10 cellular contexts compared by ENCODE assay signal in genomic region chr10:46019541-46020343, GRCh38. TPM values are rescaled to one million over a fixed set of nuclear protein-coding genes. Genes with fewer than 3 reads are reported as not detected.
A peak's percentile ranks its signal among the peaks of the same experiment; 100 is the strongest.
DNase-seq lines count a peak whose midpoint lies in the region; ATAC-seq and TF ChIP-seq lines count a peak whose summit lies in the region.
"Had no signal": no experiment of that assay in that cellular context is flagged by ENCODE, and none has a peak within 500 bp of the region (broad histone marks: within the 10 kb centered on the region; RNA-seq: fewer than 3 reads in every experiment).

No MANE protein-coding gene starts in this region.

- TF ChIP-seq CTCF in chondrocyte (IDR thresholded peaks at IDR 0.05) (no peak), WTC11 (IDR thresholded peaks at IDR 0.05) (no peak)

- peaks cover 40% of the 10 kb centered on the region for H3K4me1 ChIP-seq in BLaER1
- peaks cover 52 to 61% of the 10 kb centered on the region in 2 donors for H3K4me1 ChIP-seq in duodenal mucosa (ENCODE audit: control insufficient read depth in 1 of 2, insufficient read depth in 2 of 2, low read length in 2 of 2)

- peak overlapping the region in 9 of 10 donors; percentile 27 to 81 (median 63) for H3K4me3 Mint-ChIP-seq in naive thymus-derived CD8-positive, alpha-beta T cell
- H3K4me3 Mint-ChIP-seq in chondrocyte (ENCODE audit: unreplicated experiment) (no peak overlapping the region), WTC11 (no peak overlapping the region)

- peak overlapping the region; percentile 51 to 92 (median 85) for H3K27ac Mint-ChIP-seq in naive thymus-derived CD8-positive, alpha-beta T cell
- no peak overlapping the region for H3K27ac Mint-ChIP-seq in chondrocyte (ENCODE audit: unreplicated experiment)
- H3K27ac Mint-ChIP-seq in WTC11 = no peak overlapping the region

- POLR2A ChIA-PET in naive thymus-derived CD8-positive, alpha-beta T cell (lab: Charles Lee) = interaction anchor here (0.7 to 0.8 kb wide), 3 partner anchors 10 to 58 kb away, joined by 3 to 10 read pairs (median 3); no protein-coding TSS in a partner anchor
- POLR2A ChIA-PET in WTC11 (lab: Charles Lee) = no interaction called here

- peaks cover 0 to 40% (median under 1%) of the 10 kb centered on the region in 3 donors for H3K36me3 Mint-ChIP-seq in naive thymus-derived CD8-positive, alpha-beta T cell
- H3K36me3 Mint-ChIP-seq in chondrocyte (ENCODE audit: low read depth) (peaks cover 7% of the 10 kb centered on the region), WTC11 (peaks cover 7% of the 10 kb centered on the region)

- no peaks in the 10 kb centered on the region for H3K27me3 ChIP-seq in BLaER1
- H3K27me3 ChIP-seq in duodenal mucosa (ENCODE audit: control insufficient read depth in 1 of 2, insufficient read depth in 2 of 2, low read length in 2 of 2) = no peaks in the 10 kb centered on the region

- peaks cover 100% of the 10 kb centered on the region for H4K20me1 ChIP-seq in BLaER1

- no peaks in the 10 kb centered on the region for H3K27me3 Mint-ChIP-seq in naive thymus-derived CD8-positive, alpha-beta T cell
- no peaks in the 10 kb centered on the region for H3K27me3 Mint-ChIP-seq in chondrocyte (ENCODE audit: low read depth)
- H3K27me3 Mint-ChIP-seq in WTC11 (ENCODE audit: low read depth) = no peaks in the 10 kb centered on the region

- H3K9ac ChIP-seq in BLaER1 (no peak overlapping the region), duodenal mucosa (ENCODE audit: low read depth in 1 of 2, low read length in 2 of 2) (peak overlapping the region; percentile 3 to 4)

- DNase-seq in NAMALWA (ENCODE audit: low spot score) (peak; percentile 58), chondrocyte (ENCODE audit: low spot score) (no peak), WTC11 (ENCODE audit: low spot score) (no peak), SKM-1 (lab: John Stamatoyannopoulos, UW; ENCODE audit: unreplicated experiment) (no peak)
- DNase-seq in naive thymus-derived CD8-positive, alpha-beta T cell = peak in 2 of 10 donors; percentile 28 to 29
- DNase-seq: DND-41, NCI-H226 had no signal

- ATAC-seq in naive thymus-derived CD8-positive, alpha-beta T cell = peak; percentile 23 to 56
- ATAC-seq in GM21576 (IDR thresholded peaks at IDR 0.05; ENCODE audit: unreplicated experiment) (no peak), WTC11 (no peak; the same call in 1 of the 2 replicates)

- H3K27ac ChIP-seq in BLaER1 (0 out of 2 replicates have a peak overlapping the region, but pooled peaks have one; percentile 0), duodenal mucosa (ENCODE audit: low read depth, low read length) (peak overlapping the region; percentile 34)

- H3K9me3 Mint-ChIP-seq in naive thymus-derived CD8-positive, alpha-beta T cell = no peaks in the 10 kb centered on the region
- H3K9me3 Mint-ChIP-seq in chondrocyte (ENCODE audit: low read depth) (no peaks in the 10 kb centered on the region), WTC11 (no peaks in the 10 kb centered on the region)

- H3K36me3 ChIP-seq in BLaER1 (peaks cover 34% of the 10 kb centered on the region), duodenal mucosa (ENCODE audit: control insufficient read depth in 1 of 2, insufficient read depth in 2 of 2, low read length in 2 of 2) (peaks cover 0 to 23% of the 10 kb centered on the region in 2 donors)

- peaks cover 30 to 81% (median 75%) of the 10 kb centered on the region in 4 donors for H3K4me1 Mint-ChIP-seq in naive thymus-derived CD8-positive, alpha-beta T cell
- H3K4me1 Mint-ChIP-seq in chondrocyte (ENCODE audit: low read depth) (peaks cover 63% of the 10 kb centered on the region), WTC11 (peaks cover 38% of the 10 kb centered on the region)

- CTCF ChIA-PET in WTC11 (lab: Charles Lee) = interaction anchor here (0.7 to 1.8 kb wide), 3 partner anchors 9 to 209 kb away, joined by 3 to 9 read pairs (median 5); partner anchors contain the start of gene NCOA4

- H3K4me2 ChIP-seq in BLaER1 = peak overlapping the region; percentile 38

- H3K4me3 ChIP-seq in BLaER1 (no peak overlapping the region), duodenal mucosa (ENCODE audit: low read depth in 1 of 2, low read length in 2 of 2) (peak overlapping the region; percentile 43 to 48)

- H3K9me3 ChIP-seq in BLaER1 = peaks cover 4% of the 10 kb centered on the region; the same call in 1 of the 2 replicates
- H3K9me3 ChIP-seq in duodenal mucosa (ENCODE audit: control insufficient read depth in 1 of 2, low read length in 2 of 2) = no peaks in the 10 kb centered on the region

TF ChIP-seq in WTC11, 78 proteins besides CTCF, POLR2A, EP300 and RAD21:
- no peak for TF ChIP-seq ZNF423 (CRISPR knock-in tag; IDR thresholded peaks at IDR 0.05)
- TF ChIP-seq ZNF532 (CRISPR knock-in tag; IDR thresholded peaks at IDR 0.05; ENCODE audit: borderline replicate concordance) = no peak

RNA-seq across cellular contexts. Expression of gene NCOA4, which starts 10.7 kb away (rescaled TPM):
- 10 to 100 TPM; 90.0 to 90.1 TPM for total RNA-seq in naive thymus-derived CD8-positive, alpha-beta T cell
- polyA plus RNA-seq in naive thymus-derived CD8-positive, alpha-beta T cell = 100 to 1,000 TPM; 153 to 162 (median 155) TPM
- total RNA-seq in chondrocyte (89.0 to 122 TPM (median 90.2 TPM) in 3 replicates), WTC11 (2021) (64.6 to 69.4 TPM (median 64.7 TPM) in 3 replicates)

RNA-seq across cellular contexts. Expression of gene MSMB, which starts 26.3 kb away (rescaled TPM):
- total RNA-seq in naive thymus-derived CD8-positive, alpha-beta T cell = not detected
- polyA plus RNA-seq in naive thymus-derived CD8-positive, alpha-beta T cell = not detected
- not detected in 3 replicates for total RNA-seq in chondrocyte
- not detected in 3 replicates for total RNA-seq in WTC11 (2021)

RNA-seq across cellular contexts. Expression of gene TIMM23, which starts 47.5 kb away (rescaled TPM):
- total RNA-seq in naive thymus-derived CD8-positive, alpha-beta T cell = 10 to 100 TPM; 25.1 to 25.4 TPM
- 10 to 100 TPM; 42.7 to 53.6 (median 49.1) TPM for polyA plus RNA-seq in naive thymus-derived CD8-positive, alpha-beta T cell
- 60.2 to 68.2 TPM (median 62.4 TPM) in 3 replicates for total RNA-seq in chondrocyte
- total RNA-seq in WTC11 (2021) = 84.8 to 99.0 TPM (median 86.8 TPM) in 3 replicates

Comparison
In these comparisons a context has a peak if more than half of its experiments do, and no peak if none do; other contexts are left out.
1. ATAC-seq: peak in naive thymus-derived CD8-positive, alpha-beta T cell (2 of 2); none in GM21576 (single experiment) and WTC11 (single experiment).
2. H3K27ac Mint-ChIP-seq: peak in naive thymus-derived CD8-positive, alpha-beta T cell (10 of 10); none in chondrocyte (single experiment) and WTC11 (single experiment).
3. H3K4me3 Mint-ChIP-seq: peak in naive thymus-derived CD8-positive, alpha-beta T cell (9 of 10); none in chondrocyte (single experiment) and WTC11 (single experiment).